Comparison of ENCODE assay signal across 1 cellular context in genomic region chr5:143496928-143497327, GRCh38.
TF ChIP-seq lines count a peak whose summit lies in the region.

No MANE protein-coding gene starts in this region.

TF ChIP-seq in A549, 52 proteins besides CTCF, POLR2A, EP300 and RAD21 (continued from another document):
- TF ChIP-seq ELK1 (IDR thresholded peaks at IDR 0.05; ENCODE audit: low read depth, low read length) (no peak), ATOH8 (CRISPR knock-in tag; IDR thresholded peaks at IDR 0.05; ENCODE audit: low read depth) (no peak), ZFP36 (IDR thresholded peaks at IDR 0.05; ENCODE audit: borderline replicate concordance, partially characterized antibody) (no peak), GATA3 (IDR thresholded peaks at IDR 0.05; ENCODE audit: borderline replicate concordance) (no peak), USF2 (IDR thresholded peaks at IDR 0.05) (no peak), SREBF2 (IDR thresholded peaks at IDR 0.05) (no peak), NFE2L2 (conservative IDR thresholded peaks at IDR 0.05; ENCODE audit: low read length) (no peak)
